Comparison of ENCODE assay signal across 10 cellular contexts in genomic region chr7:45663965-45664623, GRCh38.
"Had no signal": no experiment of that assay in that cellular context is flagged by ENCODE, and none has a peak within 500 bp of the region (broad histone marks: within the 10 kb centered on the region; RNA-seq: fewer than 3 reads in every experiment).

No MANE protein-coding gene starts in this region.

- H3K36me3 ChIP-seq: adrenal gland, cardiac muscle cell, left lung had no signal

- H3K4me1 Mint-ChIP-seq: activated naive CD4-positive, alpha-beta T cell treated with anti-CD3 and anti-CD28 coated beads, Interleukin-2, amount 50 U/mL, for 24 hours; stimulated activated naive B cell treated with anti-CD40 and anti-IgM and Interleukin-4, amounts not matched to agents 10 μg/mL and 1 μg/mL and 100 μg/mL, for 72 hours had no signal

- H3K36me3 Mint-ChIP-seq: activated naive CD4-positive, alpha-beta T cell treated with anti-CD3 and anti-CD28 coated beads, Interleukin-2, amount 50 U/mL, for 24 hours; natural killer cell treated with Interleukin-12 subunit alpha and Interleukin-12 subunit beta and Interleukin-15 and Interleukin-18, amount 100 ng/mL, for 72 hours; stimulated activated naive B cell treated with anti-CD40 and anti-IgM and Interleukin-4, amounts not matched to agents 10 μg/mL and 1 μg/mL and 100 μg/mL, for 72 hours had no signal

- H3K27me3 ChIP-seq: adrenal gland, cardiac muscle cell, left lung had no signal

- H3K9me3 Mint-ChIP-seq: activated naive CD4-positive, alpha-beta T cell treated with anti-CD3 and anti-CD28 coated beads, Interleukin-2, amount 50 U/mL, for 24 hours; natural killer cell treated with Interleukin-12 subunit alpha and Interleukin-12 subunit beta and Interleukin-15 and Interleukin-18, amount 100 ng/mL, for 72 hours; stimulated activated naive B cell treated with anti-CD40 and anti-IgM and Interleukin-4, amounts not matched to agents 10 μg/mL and 1 μg/mL and 100 μg/mL, for 72 hours had no signal

- H3K27me3 Mint-ChIP-seq: activated naive CD4-positive, alpha-beta T cell treated with anti-CD3 and anti-CD28 coated beads, Interleukin-2, amount 50 U/mL, for 24 hours had no signal

- H3K4me3 Mint-ChIP-seq: activated naive CD4-positive, alpha-beta T cell treated with anti-CD3 and anti-CD28 coated beads, Interleukin-2, amount 50 U/mL, for 24 hours; natural killer cell treated with Interleukin-12 subunit alpha and Interleukin-12 subunit beta and Interleukin-15 and Interleukin-18, amount 100 ng/mL, for 72 hours; stimulated activated naive B cell treated with anti-CD40 and anti-IgM and Interleukin-4, amounts not matched to agents 10 μg/mL and 1 μg/mL and 100 μg/mL, for 72 hours had no signal

- H3K9me3 ChIP-seq: adrenal gland, left lung had no signal

- H3K4me3 ChIP-seq: adrenal gland, cardiac muscle cell, coronary artery, left lung had no signal

- DNase-seq: activated T-cell treated with anti-CD3 and anti-CD28 coated beads, Interleukin-2, amount 50 U/mL, for 1 hour; effector CD4-positive, alpha-beta T cell; left lung; stimulated activated CD4-positive, alpha-beta T cell treated with anti-CD3 and anti-CD28 coated beads, Interleukin-4, amount 100 ng/mL, for 1 hour; stimulated activated naive B cell treated with anti-CD40 and anti-IgM and Interleukin-4, amounts not matched to agents 10 μg/mL and 1 μg/mL and 100 μg/mL, for 72 hours had no signal

- H3K27ac ChIP-seq: adrenal gland, cardiac muscle cell, coronary artery, left lung had no signal

- H3K27ac Mint-ChIP-seq: activated naive CD4-positive, alpha-beta T cell treated with anti-CD3 and anti-CD28 coated beads, Interleukin-2, amount 50 U/mL, for 24 hours; natural killer cell treated with Interleukin-12 subunit alpha and Interleukin-12 subunit beta and Interleukin-15 and Interleukin-18, amount 100 ng/mL, for 72 hours; stimulated activated naive B cell treated with anti-CD40 and anti-IgM and Interleukin-4, amounts not matched to agents 10 μg/mL and 1 μg/mL and 100 μg/mL, for 72 hours had no signal

- H3K4me1 ChIP-seq: adrenal gland, left lung had no signal
